ENCODE assay signal across 1 cellular context in genomic region chr3:99526927-99527326, GRCh38.
TF ChIP-seq lines count a peak whose summit lies in the region.

No MANE protein-coding gene starts in this region.

TF ChIP-seq in endothelial cell of umbilical vein, 7 proteins besides CTCF, POLR2A, EP300 and RAD21:
- TF ChIP-seq EZH2 (IDR thresholded peaks at IDR 0.05; ENCODE audit: borderline replicate concordance, low read depth, low read length, severe bottlenecking) (no peak), MYC (IDR thresholded peaks at IDR 0.05; ENCODE audit: low read depth, low read length) (no peak), JUN (IDR thresholded peaks at IDR 0.05; ENCODE audit: borderline replicate concordance, insufficient read depth, insufficient read length, low read depth) (peak; percentile 10), POLR2AphosphoS5 (IDR thresholded peaks at IDR 0.05; ENCODE audit: insufficient read depth, low read depth, low read length) (no peak)
